ENCODE assay signal across 14 cellular contexts in the genomic region with DNA sequence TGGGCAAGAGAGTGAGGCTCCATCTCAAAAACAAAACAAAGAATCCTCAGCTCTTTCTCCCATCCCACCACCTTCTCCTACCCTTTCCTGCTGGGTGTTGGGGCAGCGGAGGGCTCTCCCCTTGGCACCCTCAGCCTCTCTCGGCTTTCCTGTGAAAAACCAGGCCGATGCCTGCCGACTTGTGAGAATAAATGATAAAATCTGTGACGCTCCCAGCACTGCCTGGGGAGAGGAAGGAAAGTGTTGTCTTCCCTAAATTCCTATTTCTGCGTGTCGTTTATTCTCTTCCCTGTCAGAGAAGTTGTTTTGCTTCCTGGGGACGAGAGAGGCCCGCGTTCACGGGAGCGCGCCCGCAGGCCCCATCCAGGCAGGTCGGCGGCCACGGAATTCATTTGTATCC.
"Had no signal": no experiment of that assay in that cellular context is flagged by ENCODE, and none has a peak within 500 bp of the region (broad histone marks: within the 10 kb centered on the region; RNA-seq: fewer than 3 reads in every experiment).

No MANE protein-coding gene starts in this region.

- H3K9me3 Mint-ChIP-seq: activated CD4-positive, alpha-beta memory T cell treated with anti-CD3 and anti-CD28 coated beads for 36 hours; activated T-cell treated with anti-CD3 and anti-CD28 coated beads, Interleukin-2, amount 50 U/mL, for 4 hours; immature natural killer cell; natural killer cell treated with Interleukin-12 subunit alpha and Interleukin-12 subunit beta and Interleukin-15 and Interleukin-18, amount 100 ng/mL, for 72 hours; stimulated activated naive CD8-positive, alpha-beta T cell treated with anti-CD3 and anti-CD28 coated beads, Interleukin-15, amount 100 ng/mL, for 72 hours had no signal

- DNase-seq: activated CD4-positive, alpha-beta memory T cell treated with anti-CD3 and anti-CD28 coated beads for 36 hours; activated gamma-delta T cell; activated T-cell treated with anti-CD3 and anti-CD28 coated beads, Interleukin-2, amount 50 U/mL, for 4 hours; amygdala; cerebellar nuclear complex; immature natural killer cell; left cardiac atrium; pancreas; stimulated activated CD4-positive, alpha-beta T cell treated with anti-CD3 and anti-CD28 coated beads, Interleukin-2, amount 100 ng/mL, for 48 hours; stimulated activated naive CD8-positive, alpha-beta T cell treated with anti-CD3 and anti-CD28 coated beads, Interleukin-15, amount 100 ng/mL, for 72 hours had no signal

- FAIRE-seq: pancreas had no signal

- H3K27ac ChIP-seq: pancreas, thoracic aorta, vagina had no signal

- H3K27me3 Mint-ChIP-seq: activated CD4-positive, alpha-beta memory T cell treated with anti-CD3 and anti-CD28 coated beads for 36 hours; activated naive CD8-positive, alpha-beta T cell; natural killer cell treated with Interleukin-12 subunit alpha and Interleukin-12 subunit beta and Interleukin-15 and Interleukin-18, amount 100 ng/mL, for 72 hours had no signal

- H3K27me3 ChIP-seq: pancreas, vagina had no signal

- H3K9me3 ChIP-seq: pancreas, thoracic aorta, vagina had no signal

- H3K4me3 ChIP-seq: pancreas, thoracic aorta, vagina had no signal

- H3K4me3 Mint-ChIP-seq: activated CD4-positive, alpha-beta memory T cell treated with anti-CD3 and anti-CD28 coated beads for 36 hours; activated naive CD8-positive, alpha-beta T cell; activated T-cell treated with anti-CD3 and anti-CD28 coated beads, Interleukin-2, amount 50 U/mL, for 4 hours; immature natural killer cell; natural killer cell treated with Interleukin-12 subunit alpha and Interleukin-12 subunit beta and Interleukin-15 and Interleukin-18, amount 100 ng/mL, for 72 hours; stimulated activated naive CD8-positive, alpha-beta T cell treated with anti-CD3 and anti-CD28 coated beads, Interleukin-15, amount 100 ng/mL, for 72 hours had no signal

- H3K36me3 Mint-ChIP-seq: activated CD4-positive, alpha-beta memory T cell treated with anti-CD3 and anti-CD28 coated beads for 36 hours; activated naive CD8-positive, alpha-beta T cell; immature natural killer cell; natural killer cell treated with Interleukin-12 subunit alpha and Interleukin-12 subunit beta and Interleukin-15 and Interleukin-18, amount 100 ng/mL, for 72 hours had no signal

- H3K27ac Mint-ChIP-seq: activated CD4-positive, alpha-beta memory T cell treated with anti-CD3 and anti-CD28 coated beads for 36 hours; activated naive CD8-positive, alpha-beta T cell; natural killer cell treated with Interleukin-12 subunit alpha and Interleukin-12 subunit beta and Interleukin-15 and Interleukin-18, amount 100 ng/mL, for 72 hours; stimulated activated naive CD8-positive, alpha-beta T cell treated with anti-CD3 and anti-CD28 coated beads, Interleukin-15, amount 100 ng/mL, for 72 hours had no signal

- H3K36me3 ChIP-seq: pancreas, thoracic aorta, vagina had no signal

- ATAC-seq: activated T-cell treated with anti-CD3 and anti-CD28 coated beads, Interleukin-2, amount 50 U/mL, for 4 hours; left cardiac atrium; natural killer cell treated with Interleukin-12 subunit alpha and Interleukin-12 subunit beta and Interleukin-15 and Interleukin-18, amount 100 ng/mL, for 72 hours; pancreas had no signal
